8 cellular contexts compared by ENCODE assay signal in the genomic region with DNA sequence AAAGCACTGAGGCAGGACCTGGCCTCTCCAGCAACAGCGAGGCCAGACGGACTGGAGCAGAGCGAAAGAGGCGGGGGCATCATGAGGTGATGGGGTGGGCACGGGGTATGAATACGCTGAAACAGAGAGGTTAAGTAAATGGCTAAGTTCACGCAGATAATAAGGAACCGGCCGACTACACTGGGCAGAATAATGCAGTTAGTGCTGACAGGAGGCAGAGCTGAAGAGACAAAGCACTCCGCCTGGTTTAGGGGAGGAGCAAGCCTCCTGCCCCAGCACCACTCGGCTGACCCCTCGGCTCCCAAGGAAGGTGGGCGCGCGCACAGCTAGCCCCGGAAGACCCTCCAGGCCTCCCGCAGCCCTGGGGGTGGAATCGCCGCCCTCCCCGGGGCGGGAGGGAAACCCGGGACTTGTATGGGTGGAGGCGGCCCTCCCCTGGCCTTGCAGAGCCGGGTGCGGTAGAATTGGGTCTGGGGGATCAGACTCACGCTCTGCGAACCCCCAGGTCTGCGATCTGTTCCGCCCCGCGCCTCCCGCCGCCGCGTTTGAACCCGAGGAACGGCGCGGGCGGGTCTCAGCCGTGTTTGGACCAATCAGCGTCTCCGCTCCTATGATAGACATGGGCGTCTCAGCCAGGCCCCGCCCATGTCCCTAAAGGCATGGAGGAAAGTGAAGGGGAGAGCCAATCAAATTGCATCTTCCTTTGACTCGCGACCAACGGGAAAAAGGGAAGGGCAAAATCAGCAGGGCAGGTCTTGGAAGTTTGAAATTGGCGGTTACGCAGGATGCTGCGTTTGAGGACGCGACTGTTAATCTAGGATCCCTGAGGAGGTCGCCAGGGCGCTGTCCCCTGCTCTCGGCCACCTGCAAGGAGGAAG. TPM values are rescaled to one million over a fixed set of nuclear protein-coding genes. Genes with fewer than 3 reads are reported as not detected.
DNase-seq lines count a peak whose midpoint lies in the region; ATAC-seq, FAIRE-seq and TF ChIP-seq lines count a peak whose summit lies in the region.

A gene with protein sequence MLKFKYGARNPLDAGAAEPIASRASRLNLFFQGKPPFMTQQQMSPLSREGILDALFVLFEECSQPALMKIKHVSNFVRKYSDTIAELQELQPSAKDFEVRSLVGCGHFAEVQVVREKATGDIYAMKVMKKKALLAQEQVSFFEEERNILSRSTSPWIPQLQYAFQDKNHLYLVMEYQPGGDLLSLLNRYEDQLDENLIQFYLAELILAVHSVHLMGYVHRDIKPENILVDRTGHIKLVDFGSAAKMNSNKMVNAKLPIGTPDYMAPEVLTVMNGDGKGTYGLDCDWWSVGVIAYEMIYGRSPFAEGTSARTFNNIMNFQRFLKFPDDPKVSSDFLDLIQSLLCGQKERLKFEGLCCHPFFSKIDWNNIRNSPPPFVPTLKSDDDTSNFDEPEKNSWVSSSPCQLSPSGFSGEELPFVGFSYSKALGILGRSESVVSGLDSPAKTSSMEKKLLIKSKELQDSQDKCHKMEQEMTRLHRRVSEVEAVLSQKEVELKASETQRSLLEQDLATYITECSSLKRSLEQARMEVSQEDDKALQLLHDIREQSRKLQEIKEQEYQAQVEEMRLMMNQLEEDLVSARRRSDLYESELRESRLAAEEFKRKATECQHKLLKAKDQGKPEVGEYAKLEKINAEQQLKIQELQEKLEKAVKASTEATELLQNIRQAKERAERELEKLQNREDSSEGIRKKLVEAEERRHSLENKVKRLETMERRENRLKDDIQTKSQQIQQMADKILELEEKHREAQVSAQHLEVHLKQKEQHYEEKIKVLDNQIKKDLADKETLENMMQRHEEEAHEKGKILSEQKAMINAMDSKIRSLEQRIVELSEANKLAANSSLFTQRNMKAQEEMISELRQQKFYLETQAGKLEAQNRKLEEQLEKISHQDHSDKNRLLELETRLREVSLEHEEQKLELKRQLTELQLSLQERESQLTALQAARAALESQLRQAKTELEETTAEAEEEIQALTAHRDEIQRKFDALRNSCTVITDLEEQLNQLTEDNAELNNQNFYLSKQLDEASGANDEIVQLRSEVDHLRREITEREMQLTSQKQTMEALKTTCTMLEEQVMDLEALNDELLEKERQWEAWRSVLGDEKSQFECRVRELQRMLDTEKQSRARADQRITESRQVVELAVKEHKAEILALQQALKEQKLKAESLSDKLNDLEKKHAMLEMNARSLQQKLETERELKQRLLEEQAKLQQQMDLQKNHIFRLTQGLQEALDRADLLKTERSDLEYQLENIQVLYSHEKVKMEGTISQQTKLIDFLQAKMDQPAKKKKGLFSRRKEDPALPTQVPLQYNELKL (N-terminal part only) (minus strand): TSS at position 560 of the 878 bp plus-strand sequence. CDS start 1,152 bp downstream, outside the sequence.

- no peak for TF ChIP-seq CTCF in H1 (IDR thresholded peaks at IDR 0.05; ENCODE audit: control extremely low read depth in 1 of 3, insufficient read depth in 1 of 3, low read depth in 1 of 3, low read length in 3 of 3)

- CTCF ChIA-PET in H1 (lab: Charles Lee; ENCODE audit: partially characterized antibody) = interaction anchor here (0.6 to 1.1 kb wide), 3 partner anchors 25 to 400 kb away, joined by 3 read pairs; no protein-coding TSS in a partner anchor

- 3% methylated on average over 53 of the region's 56 CpGs; no CpG with 5 or more reads in 1 of the 2 experiments for WGBS in H1 (ENCODE audit: extremely low coverage in 1 of 2, insufficient coverage in 1 of 2, insufficient read length in 1 of 2, insufficient replicate concordance in 2 of 2, low coverage in 1 of 2, low lambda C conversion rate in 2 of 2, missing lambda C conversion rate in 1 of 2), 2 experiments

- no peak within 1 kb of the TSS for H2BK15ac ChIP-seq in H1 (ENCODE audit: low read length)

- no peak within 1 kb of the TSS for H3K14ac ChIP-seq in H1 (ENCODE audit: insufficient read length)

- DNase-seq in COR-L47 (lab: John Stamatoyannopoulos, UW) = peak; percentile 93
- peak; percentile 97 for DNase-seq in HT1080 (ENCODE audit: low read depth)
- DNase-seq in NOMO-1 (lab: John Stamatoyannopoulos, UW; ENCODE audit: unreplicated experiment in 2 of 2) = peak; percentile 91 to 92
- peak; percentile 92 for DNase-seq in activated CD8-positive, alpha-beta memory T cell treated with anti-CD3 and anti-CD28 coated beads for 24 hours
- DNase-seq in H1 (ENCODE audit: low read depth in 1 of 2, low spot score in 2 of 2) = peak; percentile 91 to 95
- peak; percentile 69 to 71 for DNase-seq in memory B cell (ENCODE audit: low spot score in 2 of 2)
- DNase-seq in stimulated activated CD8-positive, alpha-beta memory T cell treated with anti-CD3 and anti-CD28 coated beads, Interleukin-12 subunit alpha, Interleukin-12 subunit beta, amount 100 ng/mL, for 1 hour (ENCODE audit: low read depth) = peak; percentile 74

- ATAC-seq in GM21367 (IDR thresholded peaks at IDR 0.05; ENCODE audit: unreplicated experiment) (peak; percentile 99), memory B cell (ENCODE audit: low read depth) (peak; percentile 99)

- POLR2A ChIA-PET in H1 (lab: Charles Lee; ENCODE audit: partially characterized antibody) = interaction anchor here (0.6 to 3.8 kb wide), 7 partner anchors 9 to 415 kb away, joined by 3 to 13 read pairs (median 3); partner anchors contain the start of gene RNU4-2

- H3K18ac ChIP-seq in H1 (ENCODE audit: extremely low read depth, low read length) = peak within 1 kb of the TSS; percentile 76

- peak within 1 kb of the TSS; percentile 22 for H3K27ac Mint-ChIP-seq in memory B cell

- H3K4me3 Mint-ChIP-seq in memory B cell = peak within 1 kb of the TSS; percentile 89

- H3K4ac ChIP-seq in H1 (replicated peaks; ENCODE audit: insufficient read length, low read depth, low read length) = peak within 1 kb of the TSS; percentile 57

- peaks cover 3% of the 10 kb centered on the region for H3K27me3 Mint-ChIP-seq in memory B cell

- H2AFZ ChIP-seq in H1 (ENCODE audit: low read length) = peak within 1 kb of the TSS; percentile 95

- H3K4me1 Mint-ChIP-seq in memory B cell = peaks cover 11% of the 10 kb centered on the region

- H3K27ac ChIP-seq in H1 (ENCODE audit: low read depth, low read length) = peak within 1 kb of the TSS; percentile 88; the same call in 1 of the 2 replicates

- H3K23ac ChIP-seq in H1 (ENCODE audit: insufficient read length) = no peak within 1 kb of the TSS

- peak within 1 kb of the TSS; percentile 34 for H3K56ac ChIP-seq in H1 (replicated peaks; ENCODE audit: insufficient read length, low read depth, low read length)

- TF ChIP-seq EP300 in H1 (IDR thresholded peaks at IDR 0.05; ENCODE audit: borderline replicate concordance in 1 of 2, low read depth in 2 of 2, low read length in 2 of 2) = no peak

- no peak within 1 kb of the TSS for H2BK20ac ChIP-seq in H1 (ENCODE audit: low read length)

- no peaks in the 10 kb centered on the region; a peak in 2 of 7 replicates for H3K4me1 ChIP-seq in H1 (replicated peaks in 1 of 4; ENCODE audit: control insufficient read depth in 3 of 4, insufficient read depth in 4 of 4, low read length in 3 of 4)

- H2BK120ac ChIP-seq in H1 (replicated peaks; ENCODE audit: low read depth, low read length) = no peak within 1 kb of the TSS

- no peaks in the 10 kb centered on the region for H3K79me1 ChIP-seq in H1 (ENCODE audit: low read depth, low read length)

- H3K36me3 ChIP-seq in H1 (ENCODE audit: control insufficient read depth in 2 of 4, insufficient read depth in 4 of 4, low read length in 3 of 4) = peaks cover 3 to 26% (median 14%) of the 10 kb centered on the region in 4 experiments; a peak in 6 of 8 replicates

- no peak within 1 kb of the TSS for H2BK12ac ChIP-seq in H1 (ENCODE audit: low read depth, low read length)

- H2BK5ac ChIP-seq in H1 (ENCODE audit: low read depth, low read length) = peak within 1 kb of the TSS; percentile 75

- H3K4me3 ChIP-seq in H1 (ENCODE audit: extremely low read depth in 1 of 4, insufficient read depth in 2 of 4, low read depth in 3 of 4, low read length in 4 of 4) = peak within 1 kb of the TSS; percentile 86 to 97 (median 93)

- no peaks in the 10 kb centered on the region for H4K20me1 ChIP-seq in H1 (replicated peaks in 1 of 2; ENCODE audit: control insufficient read depth in 1 of 2, insufficient read depth in 2 of 2, low read length in 2 of 2)

- peak; percentile 84 to 91 for TF ChIP-seq POLR2A in H1 (IDR thresholded peaks at IDR 0.05; ENCODE audit: control extremely low read depth in 1 of 2, low read depth in 2 of 2, low read length in 2 of 2)

- TF ChIP-seq RAD21 in H1 (IDR thresholded peaks at IDR 0.05 in 1 of 2, conservative IDR thresholded peaks at IDR 0.05 in 1 of 2; ENCODE audit: low read depth in 2 of 2, low read length in 2 of 2) = peak; percentile 5 to 24; a peak in 2 of 4 replicates

- peak within 1 kb of the TSS; percentile 75 for H4K91ac ChIP-seq in H1 (replicated peaks; ENCODE audit: insufficient read length, low read length)

- no peaks in the 10 kb centered on the region for H3K27me3 ChIP-seq in H1 (replicated peaks in 1 of 4; ENCODE audit: control insufficient read depth in 3 of 4, extremely low read depth in 1 of 4, insufficient read depth in 3 of 4, low read length in 3 of 4)

- H2AK5ac ChIP-seq in H1 (ENCODE audit: low read depth, low read length) = no peak within 1 kb of the TSS

- H3K4me2 ChIP-seq in H1 (ENCODE audit: insufficient read depth in 1 of 2, low read depth in 2 of 2, low read length in 2 of 2) = peak within 1 kb of the TSS; percentile 59 to 83

- peaks cover 4% of the 10 kb centered on the region; the same call in 1 of the 2 replicates for H3K23me2 ChIP-seq in H1 (ENCODE audit: low read depth, low read length)

- FAIRE-seq in H1 (lab: Jason Lieb, UNC) = peak; percentile 90

- no peaks in the 10 kb centered on the region for H3K36me3 Mint-ChIP-seq in memory B cell

- H3K9ac ChIP-seq in H1 (replicated peaks in 1 of 4; ENCODE audit: extremely low read depth in 1 of 4, low read depth in 3 of 4, low read length in 3 of 4) = peak within 1 kb of the TSS; percentile 68 to 86 (median 76)

- no peaks in the 10 kb centered on the region for H3K9me3 ChIP-seq in H1 (ENCODE audit: insufficient read depth in 2 of 2, low read depth in 1 of 2, low read length in 1 of 2)

- peak within 1 kb of the TSS; percentile 49 for H4K5ac ChIP-seq in H1 (ENCODE audit: insufficient read length, low read depth, low read length)

- H3K9me3 Mint-ChIP-seq in memory B cell = no peaks in the 10 kb centered on the region

- peaks cover 0 to 8% of the 10 kb centered on the region in 2 experiments; a peak in 2 of 4 replicates for H3K79me2 ChIP-seq in H1 (ENCODE audit: control insufficient read depth in 1 of 2, insufficient read depth in 2 of 2, low read length in 2 of 2)

- H4K8ac ChIP-seq in H1 (ENCODE audit: extremely low read depth, insufficient read depth, low read length) = peak within 1 kb of the TSS; percentile 90; the same call in 1 of the 2 replicates

RNA-seq across cellular contexts. Expression of the gene that starts here (rescaled TPM):
- total RNA-seq in HT1080 (2014; rRNA removed; shearing (Covaris generic)) = 25.4 and 29.9 TPM in 2 replicates
- polyA plus RNA-seq in HT1080 (2015; cell fraction: cytosol; rRNA removed) = 16.5 and 17.1 TPM in 2 replicates
- polyA plus RNA-seq in HT1080 (2015; cell fraction: nucleus; rRNA removed) = 72.0 and 95.0 TPM in 2 replicates
- 50.1 and 60.9 TPM in 2 replicates for total RNA-seq in H1 (2021; fragmentation: NEBNext Ultra II Directional; extraction: Animal tissue kit (Norgen Biotek cat#: 25700))
- 17.1 and 29.1 TPM in 2 replicates for polyA plus RNA-seq in H1 (2011; rRNA removed)
- 19.6 TPM for polyA plus RNA-seq in H1 (2011; cell fraction: cytosol; rRNA removed)
- polyA plus RNA-seq in H1 (2011; cell fraction: nucleus; rRNA removed) = 80.0 TPM
- 23.1 to 26.8 TPM (median 24.7 TPM) in 4 replicates for polyA plus RNA-seq in H1 (2012, experiment 1 of 2)
- polyA plus RNA-seq in H1 (2012, experiment 2 of 2) = 1.6 TPM
- 19.6 TPM for polyA plus RNA-seq in H1 (2013, experiment 1 of 2)
- polyA plus RNA-seq in H1 (2013, experiment 2 of 2) = 18.8 TPM
- polyA minus RNA-seq in H1 (2011; rRNA and poly(A)+ RNA removed) = 55.4 and 60.2 TPM in 2 replicates
- polyA minus RNA-seq in H1 (2011; cell fraction: cytosol; rRNA and poly(A)+ RNA removed) = 39.8 TPM
- 77.3 TPM for polyA minus RNA-seq in H1 (2011; cell fraction: nucleus; rRNA and poly(A)+ RNA removed)

Comparison
In these comparisons a context has a peak if more than half of its experiments do, and no peak if none do; other contexts are left out.
1. Peak in every context shown above with its lines: DNase-seq, ATAC-seq, H3K4me3 ChIP-seq and H3K27ac ChIP-seq.